In the genomic region with DNA sequence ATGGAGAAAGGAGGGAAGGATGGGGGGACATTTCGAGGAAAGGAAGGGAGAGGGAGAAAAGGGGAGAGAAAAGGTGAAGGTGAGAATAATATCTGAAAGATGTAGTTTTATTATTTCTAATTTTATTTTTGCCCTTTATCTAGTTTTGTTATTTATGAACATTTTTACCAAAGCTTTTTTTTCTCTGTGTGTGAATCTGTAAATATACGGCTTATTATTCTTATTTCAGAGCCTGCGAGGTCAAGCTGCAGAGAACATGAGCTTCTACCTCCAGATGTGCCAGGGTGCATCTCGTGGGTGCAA, we compare ENCODE assay signal across 8 cellular contexts. TPM values are rescaled to one million over a fixed set of nuclear protein-coding genes. Genes with fewer than 3 reads are reported as not detected.
DNase-seq lines count a peak whose midpoint lies in the region; ATAC-seq, FAIRE-seq and TF ChIP-seq lines count a peak whose summit lies in the region.

No MANE protein-coding gene starts in this region.

- no peak overlapping the region for H2BK120ac ChIP-seq in H1 (replicated peaks; ENCODE audit: low read depth, low read length)

- no peak overlapping the region for H2BK12ac ChIP-seq in H1 (ENCODE audit: low read depth, low read length)

- H3K23me2 ChIP-seq in H1 (ENCODE audit: low read depth, low read length) = peaks cover 15% of the 10 kb centered on the region; the same call in 1 of the 2 replicates

- no peak for FAIRE-seq in H1 (lab: Jason Lieb, UNC)

- H3K36me3 ChIP-seq in PC-3 (ENCODE audit: low read depth, low read length) (no peaks in the 10 kb centered on the region), H1 (ENCODE audit: control insufficient read depth in 2 of 4, insufficient read depth in 4 of 4, low read length in 3 of 4) (no peaks in the 10 kb centered on the region)

- TF ChIP-seq POLR2A in H1 (IDR thresholded peaks at IDR 0.05; ENCODE audit: control extremely low read depth in 1 of 2, low read depth in 2 of 2, low read length in 2 of 2) = no peak

- TF ChIP-seq CTCF in AG09309 (IDR thresholded peaks at IDR 0.05; ENCODE audit: control insufficient read depth, insufficient read depth, low read depth, low read length, missing control alignments) (no peak), PC-3 (conservative IDR thresholded peaks at IDR 0.05; ENCODE audit: low read depth, low read length) (no peak), H1 (IDR thresholded peaks at IDR 0.05; ENCODE audit: control extremely low read depth in 1 of 3, insufficient read depth in 1 of 3, low read depth in 1 of 3, low read length in 3 of 3) (no peak)

- H3K9me3 ChIP-seq in PC-3 (ENCODE audit: low read length) (no peaks in the 10 kb centered on the region), H1 (ENCODE audit: insufficient read depth in 2 of 2, low read depth in 1 of 2, low read length in 1 of 2) (no peaks in the 10 kb centered on the region)

- peaks cover 32 to 51% of the 10 kb centered on the region in 2 donors for H3K27me3 Mint-ChIP-seq in natural killer cell treated with Interleukin-12 subunit alpha and Interleukin-12 subunit beta and Interleukin-15 and Interleukin-18, amount 100 ng/mL, for 72 hours

- no peak overlapping the region for H4K91ac ChIP-seq in H1 (replicated peaks; ENCODE audit: insufficient read length, low read length)

- DNase-seq in AG09309 (ENCODE audit: low read depth) (no peak), PC-3 (no peak), H1 (ENCODE audit: low read depth in 1 of 2, low spot score in 2 of 2) (no peak), NCI-H1694 treated with DMSO at 0.1 percent for 48 hours (lab: John Stamatoyannopoulos, UW) (no peak)
- DNase-seq in natural killer cell treated with Interleukin-12 subunit alpha and Interleukin-12 subunit beta and Interleukin-15 and Interleukin-18, amount 100 ng/mL, for 72 hours (ENCODE audit: low spot score) = no peak
- no peak for DNase-seq in central memory CD4-positive, alpha-beta T cell

- peak overlapping the region; percentile 9 to 68 for H3K27ac Mint-ChIP-seq in natural killer cell treated with Interleukin-12 subunit alpha and Interleukin-12 subunit beta and Interleukin-15 and Interleukin-18, amount 100 ng/mL, for 72 hours

- no peak overlapping the region for H3K23ac ChIP-seq in H1 (ENCODE audit: insufficient read length)

- H2BK5ac ChIP-seq in H1 (ENCODE audit: low read depth, low read length) = no peak overlapping the region

- ATAC-seq in PC-3 = no peak
- ATAC-seq in natural killer cell treated with Interleukin-12 subunit alpha and Interleukin-12 subunit beta and Interleukin-15 and Interleukin-18, amount 100 ng/mL, for 72 hours = no peak
- no peak for ATAC-seq in GM18870 (IDR thresholded peaks at IDR 0.05; ENCODE audit: unreplicated experiment)
- no peak for ATAC-seq in HG03565 (IDR thresholded peaks at IDR 0.05; ENCODE audit: unreplicated experiment)

- CTCF ChIA-PET in PC-3 (lab: Charles Lee) = no interaction called here
- CTCF ChIA-PET in H1 (lab: Charles Lee; ENCODE audit: partially characterized antibody) = interaction anchor here (1.0 kb wide), 2 partner anchors 9 to 36 kb away, joined by 3 read pairs; no protein-coding TSS in a partner anchor

- H2AFZ ChIP-seq in PC-3 (ENCODE audit: low read length) = peak overlapping the region; percentile 86
- no peak overlapping the region for H2AFZ ChIP-seq in H1 (ENCODE audit: low read length)

- no peak overlapping the region for H4K8ac ChIP-seq in H1 (ENCODE audit: extremely low read depth, insufficient read depth, low read length)

- no peaks in the 10 kb centered on the region for H3K36me3 Mint-ChIP-seq in natural killer cell treated with Interleukin-12 subunit alpha and Interleukin-12 subunit beta and Interleukin-15 and Interleukin-18, amount 100 ng/mL, for 72 hours

- no peak overlapping the region for H2AK5ac ChIP-seq in H1 (ENCODE audit: low read depth, low read length)

- no peaks in the 10 kb centered on the region for H3K9me3 Mint-ChIP-seq in natural killer cell treated with Interleukin-12 subunit alpha and Interleukin-12 subunit beta and Interleukin-15 and Interleukin-18, amount 100 ng/mL, for 72 hours

- no peak overlapping the region for H3K14ac ChIP-seq in H1 (ENCODE audit: insufficient read length)

- POLR2A ChIA-PET in PC-3 (lab: Charles Lee; ENCODE audit: unreplicated experiment) = interaction anchor here (0.6 kb wide), 1 partner anchor 155 kb away, joined by 3 read pairs; no protein-coding TSS in a partner anchor
- POLR2A ChIA-PET in H1 (lab: Charles Lee; ENCODE audit: partially characterized antibody) = interaction anchor here (0.8 to 3.4 kb wide), 2 partner anchors 12 to 83 kb away, joined by 3 to 27 read pairs; a partner anchor contains a TSS

- H3K4me1 Mint-ChIP-seq in natural killer cell treated with Interleukin-12 subunit alpha and Interleukin-12 subunit beta and Interleukin-15 and Interleukin-18, amount 100 ng/mL, for 72 hours (ENCODE audit: low read depth in 2 of 2) = peaks cover 43 to 44% of the 10 kb centered on the region in 2 donors

- H3K4me3 ChIP-seq in AG09309 (ENCODE audit: control insufficient read depth, low read depth, low read length) (peak overlapping the region; percentile 60), PC-3 (ENCODE audit: low read length) (peak overlapping the region; percentile 71), H1 (ENCODE audit: extremely low read depth in 1 of 4, insufficient read depth in 2 of 4, low read depth in 3 of 4, low read length in 4 of 4) (peak overlapping the region; percentile 35 to 59 (median 49); a peak in 7 of 8 replicates)

- H3K79me2 ChIP-seq in PC-3 (ENCODE audit: low read length) (no peaks in the 10 kb centered on the region), H1 (ENCODE audit: control insufficient read depth in 1 of 2, insufficient read depth in 2 of 2, low read length in 2 of 2) (no peaks in the 10 kb centered on the region)

- H4K5ac ChIP-seq in H1 (ENCODE audit: insufficient read length, low read depth, low read length) = no peak overlapping the region

- intact Hi-C loops in PC-3 (cut with micrococcal nuclease) = loop anchor here (2.0 kb wide), 1 partner anchor 35 kb away; a partner anchor contains a TSS

- no TSS peak for BruUV-seq in PC-3 (replicated peaks; lab: Mats Ljungman, UMichigan)

- no peak overlapping the region for H3K56ac ChIP-seq in H1 (replicated peaks; ENCODE audit: insufficient read length, low read depth, low read length)

- no peaks in the 10 kb centered on the region for H3F3A ChIP-seq in PC-3 (ENCODE audit: low read length, unreplicated experiment)

- no peak overlapping the region for H3K18ac ChIP-seq in H1 (ENCODE audit: extremely low read depth, low read length)

- no peaks in the 10 kb centered on the region for H3K79me1 ChIP-seq in H1 (ENCODE audit: low read depth, low read length)

- H2BK15ac ChIP-seq in H1 (ENCODE audit: low read length) = no peak overlapping the region

- H3K9me2 ChIP-seq in PC-3 (replicated peaks; ENCODE audit: low read length) = no peaks in the 10 kb centered on the region

- peak overlapping the region; percentile 87 for H3K4me3 Mint-ChIP-seq in natural killer cell treated with Interleukin-12 subunit alpha and Interleukin-12 subunit beta and Interleukin-15 and Interleukin-18, amount 100 ng/mL, for 72 hours

- H3K4me1 ChIP-seq in PC-3 (ENCODE audit: insufficient read depth, low read length) (peaks cover 16% of the 10 kb centered on the region), H1 (replicated peaks in 1 of 4; ENCODE audit: control insufficient read depth in 3 of 4, insufficient read depth in 4 of 4, low read length in 3 of 4) (peaks cover 0 to 12% (median 5%) of the 10 kb centered on the region in 4 experiments; a peak in 5 of 7 replicates)

- H3K9ac ChIP-seq in PC-3 (ENCODE audit: low read length) (peak overlapping the region; percentile 58), H1 (replicated peaks in 1 of 4; ENCODE audit: extremely low read depth in 1 of 4, low read depth in 3 of 4, low read length in 3 of 4) (no peak overlapping the region)

- H3K4ac ChIP-seq in H1 (replicated peaks; ENCODE audit: insufficient read length, low read depth, low read length) = no peak overlapping the region

- no peak overlapping the region for H2BK20ac ChIP-seq in H1 (ENCODE audit: low read length)

- no peak for TF ChIP-seq EP300 in H1 (IDR thresholded peaks at IDR 0.05; ENCODE audit: borderline replicate concordance in 1 of 2, low read depth in 2 of 2, low read length in 2 of 2)

- H3K4me2 ChIP-seq in PC-3 (ENCODE audit: low read length) = peak overlapping the region; percentile 82
- H3K4me2 ChIP-seq in H1 (ENCODE audit: insufficient read depth in 1 of 2, low read depth in 2 of 2, low read length in 2 of 2) = peak overlapping the region; percentile 79 to 94

- H3K27ac ChIP-seq in PC-3 (ENCODE audit: low read length) = peak overlapping the region; percentile 61
- H3K27ac ChIP-seq in H1 (ENCODE audit: low read depth, low read length) = no peak overlapping the region

- no peak for TF ChIP-seq RAD21 in H1 (IDR thresholded peaks at IDR 0.05 in 1 of 2, conservative IDR thresholded peaks at IDR 0.05 in 1 of 2; ENCODE audit: low read depth in 2 of 2, low read length in 2 of 2)

- 65% methylated on average over 4 of the region's 4 CpGs; no CpG with 5 or more reads in 1 of the 2 experiments for WGBS in H1 (ENCODE audit: extremely low coverage in 1 of 2, insufficient coverage in 1 of 2, insufficient read length in 1 of 2, insufficient replicate concordance in 2 of 2, low coverage in 1 of 2, low lambda C conversion rate in 2 of 2, missing lambda C conversion rate in 1 of 2), 2 experiments

- H3K27me3 ChIP-seq in PC-3 (ENCODE audit: low read length) (no peaks in the 10 kb centered on the region), H1 (replicated peaks in 1 of 4; ENCODE audit: control insufficient read depth in 3 of 4, extremely low read depth in 1 of 4, insufficient read depth in 3 of 4, low read length in 3 of 4) (peaks cover 19 to 46% (median 44%) of the 10 kb centered on the region in 4 experiments)

- H4K20me1 ChIP-seq in PC-3 (ENCODE audit: low read length) (no peaks in the 10 kb centered on the region), H1 (replicated peaks in 1 of 2; ENCODE audit: control insufficient read depth in 1 of 2, insufficient read depth in 2 of 2, low read length in 2 of 2) (no peaks in the 10 kb centered on the region)

TF ChIP-seq in H1, 55 proteins besides CTCF, POLR2A, EP300 and RAD21 (continues in another document):
- TF ChIP-seq MAFK (IDR thresholded peaks at IDR 0.05; ENCODE audit: low read depth, low read length) = no peak
- TF ChIP-seq GABPA (IDR thresholded peaks at IDR 0.05; ENCODE audit: borderline replicate concordance, insufficient read depth, low read length) = no peak

RNA-seq across cellular contexts. Expression of a gene that starts 35.0 kb away (rescaled TPM):
- 426 and 435 TPM in 2 replicates for total RNA-seq in PC-3 (2014; rRNA removed)
- total RNA-seq in H1 (2021; fragmentation: NEBNext Ultra II Directional; extraction: Animal tissue kit (Norgen Biotek cat#: 25700)) = 221 and 226 TPM in 2 replicates
- polyA plus RNA-seq in H1 (2011; rRNA removed) = 474 and 560 TPM in 2 replicates
- 548 TPM for polyA plus RNA-seq in H1 (2011; cell fraction: cytosol; rRNA removed)
- polyA plus RNA-seq in H1 (2011; cell fraction: nucleus; rRNA removed) = 600 TPM
- 259 to 372 TPM (median 349 TPM) in 4 replicates for polyA plus RNA-seq in H1 (2012, experiment 1 of 2)
- polyA plus RNA-seq in H1 (2012, experiment 2 of 2) = 396 TPM
- 562 TPM for polyA plus RNA-seq in H1 (2013, experiment 1 of 2)
- 595 TPM for polyA plus RNA-seq in H1 (2013, experiment 2 of 2)
- polyA minus RNA-seq in H1 (2011; rRNA and poly(A)+ RNA removed) = 167 and 181 TPM in 2 replicates
- 176 TPM for polyA minus RNA-seq in H1 (2011; cell fraction: cytosol; rRNA and poly(A)+ RNA removed)
- polyA minus RNA-seq in H1 (2011; cell fraction: nucleus; rRNA and poly(A)+ RNA removed) = 99.6 TPM
- 1,000 to 10,000 TPM; 1,618 to 3,352 TPM for total RNA-seq in natural killer cell treated with Interleukin-12 subunit alpha and Interleukin-12 subunit beta and Interleukin-15 and Interleukin-18, amount 100 ng/mL, for 72 hours
